ENCODE assay signal across 8 cellular contexts in genomic region chr10:90148121-90148855, GRCh38.
DNase-seq lines count a peak whose midpoint lies in the region; ATAC-seq, FAIRE-seq and TF ChIP-seq lines count a peak whose summit lies in the region.

No MANE protein-coding gene starts in this region.

- H3K27ac ChIP-seq in SK-N-SH (ENCODE audit: low read depth in 2 of 2, low read length in 1 of 2) (no peak overlapping the region), keratinocyte (ENCODE audit: control insufficient read depth, insufficient read depth, low read length) (no peak overlapping the region), aorta (ENCODE audit: low read depth in 1 of 2, low read length in 2 of 2) (no peak overlapping the region), pancreas (no peak overlapping the region), substantia nigra (ENCODE audit: low read depth, low read length, poor library complexity, severe bottlenecking) (no peak overlapping the region)

- H3K4me3 Mint-ChIP-seq in activated naive CD8-positive, alpha-beta T cell treated with anti-CD3 and anti-CD28 coated beads for 36 hours: no peak overlapping the region

- dilution Hi-C loops in keratinocyte (cut with MboI; ENCODE audit: extremely low pct_ligation_motif_present, low sequenced_read_pairs): no loop called here

- H3K4me3 ChIP-seq in SK-N-SH (ENCODE audit: low read depth in 2 of 2, low read length in 1 of 2) (no peak overlapping the region; a peak in 1 of 4 replicates), keratinocyte (ENCODE audit: control insufficient read depth in 2 of 3, extremely low read depth in 1 of 3, insufficient read depth in 2 of 3, low read depth in 1 of 3, low read length in 3 of 3) (peak overlapping the region in 1 of 3 experiments; percentile 37), aorta (ENCODE audit: low read length in 2 of 2) (no peak overlapping the region), pancreas (no peak overlapping the region)

- no peaks in the 10 kb centered on the region for H3K9me3 ChIP-seq in SK-N-SH
- no peaks in the 10 kb centered on the region for H3K9me3 ChIP-seq in keratinocyte (ENCODE audit: control insufficient read depth, low read depth, low read length)
- H3K9me3 ChIP-seq in aorta (ENCODE audit: control insufficient read depth, low read length): no peaks in the 10 kb centered on the region
- no peaks in the 10 kb centered on the region for H3K9me3 ChIP-seq in pancreas

- ATAC-seq in aorta (ENCODE audit: low FRiP score) (no peak), pancreas (no peak)

- intact Hi-C loops in aorta (cut with DNase I) (no loop called here), pancreas (cut with DNase I) (no loop called here)

- peak; percentile 13 for DNase-seq in COR-L47 (lab: John Stamatoyannopoulos, UW)
- DNase-seq in HS-5 (ENCODE audit: low read depth): peak; percentile 56
- peak; percentile 2 for DNase-seq in SK-N-SH
- peak; percentile 48 for DNase-seq in keratinocyte (ENCODE audit: low read depth, low spot score)
- no peak for DNase-seq in aorta
- no peak for DNase-seq in pancreas
- no peak for DNase-seq in activated naive CD8-positive, alpha-beta T cell treated with anti-CD3 and anti-CD28 coated beads for 36 hours
- no peak for DNase-seq in substantia nigra (lab: John Stamatoyannopoulos, UW)

- TF ChIP-seq RAD21 in SK-N-SH (IDR thresholded peaks at IDR 0.05; ENCODE audit: low read length): peak; percentile 57

- no peaks in the 10 kb centered on the region for H3F3A ChIP-seq in SK-N-SH (replicated peaks; ENCODE audit: insufficient read depth)

- H3K27me3 ChIP-seq in SK-N-SH (ENCODE audit: insufficient read depth) (no peaks in the 10 kb centered on the region; the same call in 1 of the 2 replicates), keratinocyte (ENCODE audit: control insufficient read depth, extremely low read depth, insufficient read depth, low read length) (no peaks in the 10 kb centered on the region), aorta (ENCODE audit: control insufficient read depth in 1 of 2, insufficient read depth in 2 of 2, low read length in 1 of 2) (no peaks in the 10 kb centered on the region), pancreas (no peaks in the 10 kb centered on the region)

- no peak for TF ChIP-seq EP300 in SK-N-SH (IDR thresholded peaks at IDR 0.05; ENCODE audit: borderline replicate concordance in 1 of 2, low read depth in 1 of 2, low read length in 1 of 2)

- FAIRE-seq in keratinocyte (lab: Jason Lieb, UNC) (peak; percentile 89), pancreas (lab: Jason Lieb, UNC) (no peak)

- H3K4me1 ChIP-seq in SK-N-SH (ENCODE audit: control insufficient read depth in 1 of 2, insufficient read depth in 2 of 2, low read depth in 1 of 2, low read length in 1 of 2) (no peaks in the 10 kb centered on the region), keratinocyte (ENCODE audit: control insufficient read depth, extremely low read depth, insufficient read depth, low read length) (peaks cover 27% of the 10 kb centered on the region), aorta (ENCODE audit: control insufficient read depth in 1 of 2, insufficient read depth in 2 of 2, low read length in 2 of 2) (no peaks in the 10 kb centered on the region), pancreas (no peaks in the 10 kb centered on the region)

- H3K27me3 Mint-ChIP-seq in activated naive CD8-positive, alpha-beta T cell treated with anti-CD3 and anti-CD28 coated beads for 36 hours: no peaks in the 10 kb centered on the region

- H4K20me1 ChIP-seq in SK-N-SH (ENCODE audit: insufficient read depth) (no peaks in the 10 kb centered on the region), keratinocyte (ENCODE audit: control insufficient read depth, extremely low read depth, insufficient read depth, low read length) (no peaks in the 10 kb centered on the region)

- H3K4me2 ChIP-seq in SK-N-SH (no peak overlapping the region), keratinocyte (ENCODE audit: control insufficient read depth, extremely low read depth, insufficient read depth, low read depth, low read length) (peak overlapping the region; percentile 59)

- H3K9me3 Mint-ChIP-seq in activated naive CD8-positive, alpha-beta T cell treated with anti-CD3 and anti-CD28 coated beads for 36 hours: no peaks in the 10 kb centered on the region

- H3K9me2 ChIP-seq in SK-N-SH: no peaks in the 10 kb centered on the region

- no peaks in the 10 kb centered on the region for H3K79me2 ChIP-seq in SK-N-SH (ENCODE audit: insufficient read depth)
- H3K79me2 ChIP-seq in keratinocyte (ENCODE audit: control insufficient read depth, insufficient read depth, low read length): no peaks in the 10 kb centered on the region

- no peaks in the 10 kb centered on the region for H3K4me1 Mint-ChIP-seq in activated naive CD8-positive, alpha-beta T cell treated with anti-CD3 and anti-CD28 coated beads for 36 hours

- no peaks in the 10 kb centered on the region for H3K36me3 Mint-ChIP-seq in activated naive CD8-positive, alpha-beta T cell treated with anti-CD3 and anti-CD28 coated beads for 36 hours

- no peaks in the 10 kb centered on the region for H3K36me3 ChIP-seq in SK-N-SH (replicated peaks in 1 of 2; ENCODE audit: control insufficient read depth in 1 of 2, insufficient read depth in 2 of 2, low read length in 1 of 2)
- H3K36me3 ChIP-seq in keratinocyte (ENCODE audit: control insufficient read depth in 2 of 2, extremely low read depth in 1 of 2, insufficient read depth in 2 of 2, low read length in 2 of 2): no peaks in the 10 kb centered on the region
- H3K36me3 ChIP-seq in aorta (ENCODE audit: control insufficient read depth in 1 of 2, insufficient read depth in 2 of 2, low read length in 1 of 2): no peaks in the 10 kb centered on the region
- H3K36me3 ChIP-seq in pancreas: no peaks in the 10 kb centered on the region

- peak; percentile 68 for TF ChIP-seq CTCF in SK-N-SH (IDR thresholded peaks at IDR 0.05)
- peak in 2 of 3 experiments; percentile 46 to 52 for TF ChIP-seq CTCF in keratinocyte (optimal IDR thresholded peaks at IDR 0.05 in 1 of 3, IDR thresholded peaks at IDR 0.05 in 1 of 3, conservative IDR thresholded peaks at IDR 0.05 in 1 of 3; ENCODE audit: extremely low read depth in 1 of 3, insufficient read depth in 2 of 3, low read length in 3 of 3)
- no peak for TF ChIP-seq CTCF in pancreas (IDR thresholded peaks at IDR 0.05)

- no peak overlapping the region for H3K27ac Mint-ChIP-seq in activated naive CD8-positive, alpha-beta T cell treated with anti-CD3 and anti-CD28 coated beads for 36 hours

- H3K9ac ChIP-seq in SK-N-SH (no peak overlapping the region), keratinocyte (ENCODE audit: control insufficient read depth, extremely low read depth, insufficient read depth, low read length) (no peak overlapping the region)

- CTCF ChIA-PET in SK-N-SH (lab: Yijun Ruan, JAX): interaction anchor here (0.7 to 1.2 kb wide), 5 partner anchors 11 to 717 kb away, joined by 3 to 6 read pairs (median 4); no protein-coding TSS in a partner anchor

- POLR2A ChIA-PET in SK-N-SH (lab: Yijun Ruan, JAX): no interaction called here

- H2AFZ ChIP-seq in SK-N-SH (ENCODE audit: low read depth) (no peak overlapping the region), keratinocyte (ENCODE audit: control insufficient read depth, low read length) (no peak overlapping the region)

- no peaks in the 10 kb centered on the region for H3K9me1 ChIP-seq in keratinocyte (ENCODE audit: control insufficient read depth, extremely low read depth, insufficient read depth, low read length)

- WGBS in SK-N-SH (ENCODE audit: low lambda C conversion rate): 4% methylated on average over 6 of the region's 6 CpGs
- 73 to 81% methylated on average over 6 of the region's 6 CpGs for WGBS in aorta, 2 donors
- WGBS in pancreas, 2 donors: 44 to 61% methylated on average over 6 of the region's 6 CpGs

TF ChIP-seq in SK-N-SH, 30 proteins besides CTCF, POLR2A, EP300 and RAD21:
- TF ChIP-seq SIN3A (IDR thresholded peaks at IDR 0.05; ENCODE audit: borderline replicate concordance, low read depth, low read length): no peak
- peak; percentile 43; the same call in 1 of the 2 replicates for TF ChIP-seq SMC3 (IDR thresholded peaks at IDR 0.05; ENCODE audit: low read depth, low read length)

Comparison
In these comparisons a context has a peak if more than half of its experiments do, and no peak if none do; other contexts are left out.
1. DNase-seq: peak in COR-L47 (single experiment), HS-5 (single experiment), SK-N-SH (single experiment) and keratinocyte (single experiment); none in aorta (0 of 2), pancreas (0 of 6), activated naive CD8-positive, alpha-beta T cell treated with anti-CD3 and anti-CD28 coated beads for 36 hours (single experiment) and substantia nigra (0 of 49).
2. CTCF ChIP-seq: peak in SK-N-SH (single experiment) and keratinocyte (2 of 3); none in pancreas (0 of 4).